27 cellular contexts compared by ENCODE assay signal in the genomic region with DNA sequence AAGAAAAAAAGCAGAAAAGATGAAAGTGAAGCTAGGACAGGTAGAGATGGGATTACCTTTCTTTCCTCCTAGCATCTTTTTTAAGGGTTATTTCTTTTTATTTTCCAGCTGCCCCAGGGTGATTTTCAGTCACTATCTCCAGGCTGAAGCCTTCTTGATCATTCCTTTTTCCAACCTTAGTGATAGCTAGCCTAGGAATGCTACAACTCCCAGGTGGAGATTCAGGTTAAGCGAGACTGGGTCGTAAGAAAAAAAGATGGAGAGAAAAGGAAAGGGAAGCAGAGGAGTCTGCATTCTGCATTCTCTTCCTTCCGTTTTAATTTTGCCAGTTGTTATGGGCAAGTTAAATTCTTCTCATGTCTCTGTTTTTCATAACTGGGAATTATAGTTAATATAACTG.
"Had no signal": no experiment of that assay in that cellular context is flagged by ENCODE, and none has a peak within 500 bp of the region (broad histone marks: within the 10 kb centered on the region; RNA-seq: fewer than 3 reads in every experiment).

No MANE protein-coding gene starts in this region.

- H3K27me3 Mint-ChIP-seq: stimulated activated naive CD8-positive, alpha-beta T cell treated with anti-CD3 and anti-CD28 coated beads, Interleukin-15, amount 100 ng/mL, for 72 hours had no signal

- H3K4me1 ChIP-seq: prostate gland, vagina had no signal

- H3K27ac Mint-ChIP-seq: stimulated activated effector memory CD8-positive, alpha-beta T cell treated with anti-CD3 and anti-CD28 coated beads, Interleukin-12 subunit alpha, Interleukin-12 subunit beta, amount 100 ng/mL, for 72 hours had no signal

- H3K9me3 Mint-ChIP-seq: naive thymus-derived CD4-positive, alpha-beta T cell; natural killer cell treated with Interleukin-12 subunit alpha and Interleukin-12 subunit beta and Interleukin-15 and Interleukin-18, amount 100 ng/mL, for 72 hours; stimulated activated effector memory CD8-positive, alpha-beta T cell treated with anti-CD3 and anti-CD28 coated beads, Interleukin-12 subunit alpha, Interleukin-12 subunit beta, amount 100 ng/mL, for 72 hours; stimulated activated naive CD8-positive, alpha-beta T cell treated with anti-CD3 and anti-CD28 coated beads, Interleukin-15, amount 100 ng/mL, for 72 hours had no signal

- H3K9me3 ChIP-seq: left lung, lower lobe of right lung, mucosa of descending colon, ovary, prostate gland, tibial nerve, upper lobe of left lung, vagina had no signal

- H3K27ac ChIP-seq: left lung, lower lobe of right lung, ovary, prostate gland, skin epidermis, tibial nerve, upper lobe of left lung, vagina had no signal

- H3K36me3 ChIP-seq: left lung, lower lobe of right lung, ovary, prostate gland, tibial nerve, upper lobe of left lung, vagina had no signal

- ATAC-seq: left colon; left lung; lower lobe of right lung; mucosa of descending colon; naive thymus-derived CD4-positive, alpha-beta T cell; natural killer cell treated with Interleukin-12 subunit alpha and Interleukin-12 subunit beta and Interleukin-15 and Interleukin-18, amount 100 ng/mL, for 72 hours; right cardiac atrium; sciatic nerve; stimulated activated effector memory CD8-positive, alpha-beta T cell treated with anti-CD3 and anti-CD28 coated beads, Interleukin-12 subunit alpha, Interleukin-12 subunit beta, amount 100 ng/mL, for 72 hours; stimulated activated naive CD8-positive, alpha-beta T cell treated with anti-CD3 and anti-CD28 coated beads, Interleukin-15, amount 100 ng/mL, for 72 hours had no signal

- H3K4me3 Mint-ChIP-seq: naive thymus-derived CD4-positive, alpha-beta T cell; natural killer cell treated with Interleukin-12 subunit alpha and Interleukin-12 subunit beta and Interleukin-15 and Interleukin-18, amount 100 ng/mL, for 72 hours; stimulated activated effector memory CD8-positive, alpha-beta T cell treated with anti-CD3 and anti-CD28 coated beads, Interleukin-12 subunit alpha, Interleukin-12 subunit beta, amount 100 ng/mL, for 72 hours; stimulated activated naive CD8-positive, alpha-beta T cell treated with anti-CD3 and anti-CD28 coated beads, Interleukin-15, amount 100 ng/mL, for 72 hours had no signal

- H3K36me3 Mint-ChIP-seq: natural killer cell treated with Interleukin-12 subunit alpha and Interleukin-12 subunit beta and Interleukin-15 and Interleukin-18, amount 100 ng/mL, for 72 hours had no signal

- H3K27me3 ChIP-seq: left lung, ovary, tibial nerve, upper lobe of left lung, vagina had no signal

- H3K4me3 ChIP-seq: left lung, lower lobe of right lung, mucosa of descending colon, ovary, prostate gland, skin epidermis, tibial nerve, upper lobe of left lung, vagina had no signal

- DNase-seq: hippocampal formation; kidney glomerular epithelial cell; left colon; left lung; lower lobe of right lung; mammary epithelial cell; midbrain; mucosa of descending colon; naive thymus-derived CD4-positive, alpha-beta T cell; ovary; retina; right cardiac atrium; stimulated activated CD4-positive, alpha-beta T cell treated with anti-CD3 and anti-CD28 coated beads, Interleukin-12 subunit alpha, Interleukin-12 subunit beta, amount 100 ng/mL, for 4 hours; stimulated activated CD4-positive, alpha-beta T cell treated with anti-CD3 and anti-CD28 coated beads, Interleukin-15, amount 100 ng/mL, for 24 hours; stimulated activated CD4-positive, alpha-beta T cell treated with anti-CD3 and anti-CD28 coated beads, Interleukin-2, amount 100 ng/mL, for 24 hours; stimulated activated CD4-positive, alpha-beta T cell treated with anti-CD3 and anti-CD28 coated beads, Interleukin-4, amount 100 ng/mL, for 24 hours; stimulated activated naive CD4-positive, alpha-beta T cell treated with Interleukin-2 at 50 U/mL for 16 hours; stimulated activated naive CD8-positive, alpha-beta T cell treated with anti-CD3 and anti-CD28 coated beads, Interleukin-15, amount 100 ng/mL, for 72 hours; substantia nigra; upper lobe of left lung had no signal
